In genomic region chr6:6592836-6593235, GRCh38 we compare ENCODE assay signal across 15 cellular contexts. TPM values are rescaled to one million over a fixed set of nuclear protein-coding genes. Genes with fewer than 3 reads are reported as not detected.
DNase-seq lines count a peak whose midpoint lies in the region; ATAC-seq and TF ChIP-seq lines count a peak whose summit lies in the region.
"Had no signal": no experiment of that assay in that cellular context is flagged by ENCODE, and none has a peak within 500 bp of the region (broad histone marks: within the 10 kb centered on the region; RNA-seq: fewer than 3 reads in every experiment).

No MANE protein-coding gene starts in this region.

- H3K4me1 Mint-ChIP-seq in activated CD4-positive, alpha-beta T cell treated with anti-CD3 and anti-CD28 coated beads, Interleukin-2, amount 10 ng/mL, durations not matched to agents 24 days and 14 days: peaks cover 73% of the 10 kb centered on the region
- peaks cover 70% of the 10 kb centered on the region for H3K4me1 Mint-ChIP-seq in activated CD4-positive, alpha-beta T cell treated with anti-CD3 and anti-CD28 coated beads for 36 hours
- H3K4me1 Mint-ChIP-seq: brain had no signal

- peak overlapping the region; percentile 47 for H3K4me3 Mint-ChIP-seq in activated CD4-positive, alpha-beta T cell treated with anti-CD3 and anti-CD28 coated beads, Interleukin-2, amount 10 ng/mL, durations not matched to agents 24 days and 14 days
- no peak overlapping the region for H3K4me3 Mint-ChIP-seq in activated CD4-positive, alpha-beta T cell treated with anti-CD3 and anti-CD28 coated beads for 36 hours
- H3K4me3 Mint-ChIP-seq: brain, nephron progenitor cell had no signal

- peaks cover 26% of the 10 kb centered on the region for H3K36me3 Mint-ChIP-seq in activated CD4-positive, alpha-beta T cell treated with anti-CD3 and anti-CD28 coated beads, Interleukin-2, amount 10 ng/mL, durations not matched to agents 24 days and 14 days (ENCODE audit: low read depth)
- peaks cover 4% of the 10 kb centered on the region for H3K36me3 Mint-ChIP-seq in activated CD4-positive, alpha-beta T cell treated with anti-CD3 and anti-CD28 coated beads for 36 hours (ENCODE audit: low read depth)
- H3K36me3 Mint-ChIP-seq: brain had no signal

- H3K27ac ChIP-seq in dorsolateral prefrontal cortex (peak overlapping the region in 46 of 59 donors; percentile 1 to 75 (median 46)), spleen (peak overlapping the region; percentile 53 to 91 (median 86))

- H3K27me3 Mint-ChIP-seq in activated CD4-positive, alpha-beta T cell treated with anti-CD3 and anti-CD28 coated beads, Interleukin-2, amount 10 ng/mL, durations not matched to agents 24 days and 14 days: no peaks in the 10 kb centered on the region
- no peaks in the 10 kb centered on the region for H3K27me3 Mint-ChIP-seq in activated CD4-positive, alpha-beta T cell treated with anti-CD3 and anti-CD28 coated beads for 36 hours

- CTCF ChIA-PET in activated CD4-positive, alpha-beta T cell treated with anti-CD3 and anti-CD28 coated beads for 36 hours (lab: Charles Lee): interaction anchor here (1.1 kb wide), 1 partner anchor 12 kb away, joined by 4 read pairs; no protein-coding TSS in a partner anchor

- TF ChIP-seq CTCF in dorsolateral prefrontal cortex (IDR thresholded peaks at IDR 0.05 in 54 of 56, conservative IDR thresholded peaks at IDR 0.05 in 2 of 56; ENCODE audit: low read depth in 1 of 56, partially characterized antibody in 56 of 56): no peak
- no peak for TF ChIP-seq CTCF in spleen (IDR thresholded peaks at IDR 0.05 in 8 of 11, conservative IDR thresholded peaks at IDR 0.05 in 3 of 11)

- H3K27ac Mint-ChIP-seq in activated CD4-positive, alpha-beta T cell treated with anti-CD3 and anti-CD28 coated beads, Interleukin-2, amount 10 ng/mL, durations not matched to agents 24 days and 14 days: peak overlapping the region; percentile 88
- no peak overlapping the region for H3K27ac Mint-ChIP-seq in activated CD4-positive, alpha-beta T cell treated with anti-CD3 and anti-CD28 coated beads for 36 hours
- H3K27ac Mint-ChIP-seq: brain had no signal

- intact Hi-C loops in activated CD4-positive, alpha-beta T cell treated with anti-CD3 and anti-CD28 coated beads, Interleukin-2, amount 10 ng/mL, durations not matched to agents 24 days and 14 days (cut with micrococcal nuclease): no loop called here
- intact Hi-C loops in activated CD4-positive, alpha-beta T cell treated with anti-CD3 and anti-CD28 coated beads for 36 hours (cut with DNase I, micrococcal nuclease): no loop called here
- intact Hi-C loops in dorsolateral prefrontal cortex (cut with DNase I): no loop called here
- intact Hi-C loops in spleen (cut with DNase I; ENCODE audit: low total_unique reads): no loop called here

- peaks cover 11% of the 10 kb centered on the region for H3K9me3 Mint-ChIP-seq in activated CD4-positive, alpha-beta T cell treated with anti-CD3 and anti-CD28 coated beads, Interleukin-2, amount 10 ng/mL, durations not matched to agents 24 days and 14 days
- peaks cover 3% of the 10 kb centered on the region for H3K9me3 Mint-ChIP-seq in activated CD4-positive, alpha-beta T cell treated with anti-CD3 and anti-CD28 coated beads for 36 hours (ENCODE audit: low read depth)
- H3K9me3 Mint-ChIP-seq: brain, nephron progenitor cell had no signal

- H3K36me3 ChIP-seq in spleen: no peaks in the 10 kb centered on the region

- 21 to 57% (median 40%) methylated on average over 1 of the region's 1 CpG for WGBS in spleen, 5 donors

- DNase-seq in activated CD4-positive, alpha-beta T cell treated with anti-CD3 and anti-CD28 coated beads, Interleukin-2, amount 10 ng/mL, durations not matched to agents 24 days and 14 days: peak; percentile 71
- DNase-seq in activated CD4-positive, alpha-beta T cell treated with anti-CD3 and anti-CD28 coated beads for 36 hours: no peak
- DNase-seq in OCI-M1 (lab: John Stamatoyannopoulos, UW): peak; percentile 32
- DNase-seq in dorsolateral prefrontal cortex: no peak
- no peak for DNase-seq in spleen
- DNase-seq in central memory CD4-positive, alpha-beta T cell: no peak
- no peak for DNase-seq in stimulated activated CD4-positive, alpha-beta T cell treated with anti-CD3 and anti-CD28 coated beads, Interleukin-12 subunit alpha, Interleukin-12 subunit beta, amount 100 ng/mL, for 4 hours
- DNase-seq: DMS79; NCI-H1417; NCI-H748 treated with DMSO at 0.1 percent for 48 hours; nephron progenitor cell; stimulated activated CD4-positive, alpha-beta T cell treated with anti-CD3 and anti-CD28 coated beads, Interleukin-15, amount 100 ng/mL, for 24 hours had no signal

- no peak for ATAC-seq in activated CD4-positive, alpha-beta T cell treated with anti-CD3 and anti-CD28 coated beads for 36 hours
- ATAC-seq in HG02970 (IDR thresholded peaks at IDR 0.05; ENCODE audit: low FRiP score, unreplicated experiment): no peak

- no peak for TF ChIP-seq POLR2A in spleen (IDR thresholded peaks at IDR 0.05)

- no peaks in the 10 kb centered on the region for H3K9me3 ChIP-seq in spleen

- no peaks in the 10 kb centered on the region for H3K27me3 ChIP-seq in dorsolateral prefrontal cortex
- H3K27me3 ChIP-seq in spleen (replicated peaks in 1 of 7): no peaks in the 10 kb centered on the region

- H3K4me3 ChIP-seq in dorsolateral prefrontal cortex (no peak overlapping the region), spleen (peak overlapping the region in 1 of 8 donors; percentile 77)

- H3K4me1 ChIP-seq in spleen: peaks cover 30 to 95% (median 73%) of the 10 kb centered on the region in 6 donors

- POLR2A ChIA-PET in activated CD4-positive, alpha-beta T cell treated with anti-CD3 and anti-CD28 coated beads for 36 hours (lab: Charles Lee): no interaction called here

RNA-seq across cellular contexts. Expression of gene LY86, which starts 4.3 kb away (rescaled TPM):
- 1.2 TPM in 2 replicates for total RNA-seq in activated CD4-positive, alpha-beta T cell treated with anti-CD3 and anti-CD28 coated beads, Interleukin-2, amount 10 ng/mL, durations not matched to agents 24 days and 14 days
- 1 to 10 TPM in 1 of 2 experiments, under 1 TPM in 1; 0.90 to 1.5 TPM for total RNA-seq in activated CD4-positive, alpha-beta T cell treated with anti-CD3 and anti-CD28 coated beads for 36 hours
- total RNA-seq in dorsolateral prefrontal cortex: 10 to 100 TPM in 6 of 120 experiments, 1 to 10 TPM in 110, under 1 TPM in 3, not detected in 1; 0.71 to 18.3 (median 4.1) TPM
- total RNA-seq in spleen: 10 to 100 TPM; 31.7 to 89.9 (median 50.0) TPM
- polyA plus RNA-seq in spleen: 100 to 1,000 TPM; 106 to 145 (median 131) TPM
- total RNA-seq: A172 had no signal

Comparison
In these comparisons a context has a peak if more than half of its experiments do, and no peak if none do; other contexts are left out.
1. DNase-seq: peak in activated CD4-positive, alpha-beta T cell treated with anti-CD3 and anti-CD28 coated beads, Interleukin-2, amount 10 ng/mL, durations not matched to agents 24 days and 14 days (single experiment) and OCI-M1 (single experiment); none in activated CD4-positive, alpha-beta T cell treated with anti-CD3 and anti-CD28 coated beads for 36 hours (single experiment), dorsolateral prefrontal cortex (0 of 10), spleen (single experiment), central memory CD4-positive, alpha-beta T cell (single experiment) and stimulated activated CD4-positive, alpha-beta T cell treated with anti-CD3 and anti-CD28 coated beads, Interleukin-12 subunit alpha, Interleukin-12 subunit beta, amount 100 ng/mL, for 4 hours (single experiment).